22 cellular contexts compared by ENCODE assay signal in genomic region chr22:29734429-29734828, GRCh38. TPM values are rescaled to one million over a fixed set of nuclear protein-coding genes. Genes with fewer than 3 reads are reported as not detected.
"Had no signal": no experiment of that assay in that cellular context is flagged by ENCODE, and none has a peak within 500 bp of the region (broad histone marks: within the 10 kb centered on the region; RNA-seq: fewer than 3 reads in every experiment).

No MANE protein-coding gene starts in this region.

- H3K4me1 ChIP-seq: tibial artery, upper lobe of left lung, uterus had no signal

- H3K36me3 ChIP-seq: ovary, uterus had no signal

- H3K27ac ChIP-seq: coronary artery, heart left ventricle, ovary, suprapubic skin, tibial artery, upper lobe of left lung, uterus had no signal

- H3K27me3 ChIP-seq: dorsolateral prefrontal cortex, heart left ventricle, ovary, suprapubic skin, tibial artery, upper lobe of left lung, uterus had no signal

- ATAC-seq: left lobe of liver; right cardiac atrium; stimulated activated naive CD8-positive, alpha-beta T cell treated with anti-CD3 and anti-CD28 coated beads, Interleukin-15, Interleukin-2, amounts not matched to agents 100 U/mL and 50 U/mL, for 24 hours had no signal

- FAIRE-seq: small intestine had no signal

- H3K9me3 ChIP-seq: heart left ventricle, ovary, suprapubic skin, tibial artery, upper lobe of left lung, uterus had no signal

- H3K4me3 ChIP-seq: coronary artery, dorsolateral prefrontal cortex, heart left ventricle, ovary, suprapubic skin, tibial artery, upper lobe of left lung, uterus had no signal

- DNase-seq: dorsolateral prefrontal cortex; effector CD8-positive, alpha-beta T cell; foreskin melanocyte; islet precursor cell; mammary epithelial cell; naive thymus-derived CD4-positive, alpha-beta T cell; nephron progenitor cell; ovary; stimulated activated CD4-positive, alpha-beta T cell treated with anti-CD3 and anti-CD28 coated beads, Interleukin-12 subunit alpha, Interleukin-12 subunit beta, amount 100 ng/mL, for 4 hours; stimulated activated naive CD8-positive, alpha-beta T cell treated with anti-CD3 and anti-CD28 coated beads, Interleukin-15, Interleukin-2, amounts not matched to agents 100 U/mL and 50 U/mL, for 24 hours; tibial artery; upper lobe of left lung; uterus had no signal

RNA-seq across cellular contexts. Expression of gene CABP7, which starts 14.6 kb away (rescaled TPM):
- total RNA-seq: heart left ventricle, left lobe of liver, lower leg skin, mesenteric fat pad, posterior vena cava, right cardiac atrium had no signal
- polyA plus RNA-seq: mammary epithelial cell had no signal
